ENCODE assay signal across 21 cellular contexts in the genomic region with DNA sequence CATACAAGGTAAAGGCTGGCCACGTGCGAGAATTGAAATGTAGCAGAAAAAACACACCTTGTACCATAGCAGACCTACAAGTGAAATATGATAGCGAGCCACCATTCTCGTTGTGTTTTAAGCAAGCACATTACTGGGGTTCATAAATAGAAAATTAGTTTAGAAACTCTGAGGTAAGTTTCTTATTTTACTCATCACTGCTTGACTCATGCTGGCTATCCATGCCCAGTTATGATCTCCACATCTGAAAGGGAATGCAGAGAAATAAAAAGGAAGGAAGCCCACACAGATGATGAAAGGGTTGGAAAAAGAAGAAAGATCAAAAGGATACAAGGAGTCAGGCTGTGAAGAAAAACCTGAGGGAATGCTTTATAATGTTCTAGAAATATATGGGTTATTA. TPM values are rescaled to one million over a fixed set of nuclear protein-coding genes. Genes with fewer than 3 reads are reported as not detected.
DNase-seq lines count a peak whose midpoint lies in the region; ATAC-seq, FAIRE-seq and TF ChIP-seq lines count a peak whose summit lies in the region.
"Had no signal": no experiment of that assay in that cellular context is flagged by ENCODE, and none has a peak within 500 bp of the region (broad histone marks: within the 10 kb centered on the region; RNA-seq: fewer than 3 reads in every experiment).

No MANE protein-coding gene starts in this region.

- peak; percentile 37 for DNase-seq in EL
- DNase-seq in HFFc6: peak; percentile 31
- peak; percentile 57 for DNase-seq in astrocyte (ENCODE audit: low read depth)
- DNase-seq in mesenchymal stem cell: no peak
- no peak for DNase-seq in NCI-H510A treated with DMSO at 0.1 percent for 48 hours (lab: John Stamatoyannopoulos, UW)
- DNase-seq in CD4-positive, alpha-beta T cell: no peak
- DNase-seq in NCI-H2029 treated with DMSO at 0.1 percent for 48 hours (lab: John Stamatoyannopoulos, UW): no peak
- DNase-seq: activated CD4-positive, alpha-beta T cell treated with anti-CD3 and anti-CD28 coated beads for 48 hours; activated T-cell treated with anti-CD3 and anti-CD28 coated beads, Interleukin-2, amount 50 U/mL, for 1 hour; amniotic stem cell; cortex of kidney; DMS79 treated with DMSO at 0.1 percent for 48 hours; esophagus squamous epithelium; RPMI8226; T-helper 17 cell had no signal

- no peaks in the 10 kb centered on the region for H3K9me3 Mint-ChIP-seq in HFFc6
- no peaks in the 10 kb centered on the region for H3K9me3 Mint-ChIP-seq in astrocyte (ENCODE audit: unreplicated experiment)
- H3K9me3 Mint-ChIP-seq in CD4-positive, alpha-beta T cell: no peaks in the 10 kb centered on the region
- H3K9me3 Mint-ChIP-seq: neural progenitor cell had no signal

- H3K14ac ChIP-seq in mesenchymal stem cell (ENCODE audit: low read length in 2 of 2): no peak overlapping the region

- no peak overlapping the region for H2BK120ac ChIP-seq in mesenchymal stem cell (ENCODE audit: low read depth, low read length)

- 100% methylated on average over 2 of the region's 4 CpGs for WGBS in mesenchymal stem cell

- H3K79me2 ChIP-seq in astrocyte (ENCODE audit: insufficient read depth, low read length): peaks cover 62% of the 10 kb centered on the region

- FAIRE-seq in astrocyte (lab: Jason Lieb, UNC): no peak
- FAIRE-seq: HTR-8/SVneo had no signal

- H4K8ac ChIP-seq in mesenchymal stem cell (ENCODE audit: low read length): no peak overlapping the region

- H3K4me2 ChIP-seq in astrocyte (ENCODE audit: low read length) (peak overlapping the region; percentile 7), mesenchymal stem cell (ENCODE audit: low read length, poor library complexity, severe bottlenecking) (no peak overlapping the region)
- H3K4me2 ChIP-seq: BLaER1, neural progenitor cell had no signal

- peak overlapping the region; percentile 38 for H3K27ac Mint-ChIP-seq in HFFc6
- no peak overlapping the region for H3K27ac Mint-ChIP-seq in astrocyte (ENCODE audit: unreplicated experiment)
- no peak overlapping the region for H3K27ac Mint-ChIP-seq in CD4-positive, alpha-beta T cell
- H3K27ac Mint-ChIP-seq: neural progenitor cell, T-helper 17 cell had no signal

- H3K27me3 Mint-ChIP-seq in HFFc6 (ENCODE audit: insufficient read depth) (no peaks in the 10 kb centered on the region), astrocyte (ENCODE audit: low read depth, unreplicated experiment) (no peaks in the 10 kb centered on the region)
- H3K27me3 Mint-ChIP-seq in CD4-positive, alpha-beta T cell: no peaks in the 10 kb centered on the region
- H3K27me3 Mint-ChIP-seq: T-helper 17 cell had no signal

- H3K4me3 Mint-ChIP-seq in HFFc6 (peak overlapping the region; percentile 3; the same call in 1 of the 2 replicates), astrocyte (ENCODE audit: unreplicated experiment) (no peak overlapping the region)
- H3K4me3 Mint-ChIP-seq in CD4-positive, alpha-beta T cell: no peak overlapping the region
- H3K4me3 Mint-ChIP-seq: neural progenitor cell, T-helper 17 cell had no signal

- no peak overlapping the region for H3K18ac ChIP-seq in mesenchymal stem cell (ENCODE audit: low read depth in 1 of 2, low read length in 2 of 2)

- no peak overlapping the region for H2BK15ac ChIP-seq in mesenchymal stem cell (ENCODE audit: low read depth, poor library complexity, severe bottlenecking)

- intact Hi-C loops in CD4-positive, alpha-beta T cell (cut with DNase I, micrococcal nuclease): loop anchor here in 1 of 2 experiments (5.0 kb wide), 1 partner anchor 45 kb away; no protein-coding TSS in a partner anchor

- H4K20me1 ChIP-seq in astrocyte (ENCODE audit: insufficient read depth, low read length): peaks cover 3% of the 10 kb centered on the region

- H2AK5ac ChIP-seq in mesenchymal stem cell (ENCODE audit: low read length, severe bottlenecking): no peak overlapping the region

- H3K36me3 ChIP-seq in astrocyte (ENCODE audit: insufficient read depth, low read length): no peaks in the 10 kb centered on the region
- H3K36me3 ChIP-seq in mesenchymal stem cell (ENCODE audit: control insufficient read depth in 1 of 2, insufficient read depth in 2 of 2, low read depth in 1 of 2, low read length in 2 of 2): peaks cover 0 to 44% of the 10 kb centered on the region in 2 experiments
- H3K36me3 ChIP-seq: esophagus squamous epithelium, neural progenitor cell had no signal

- H3K4ac ChIP-seq in mesenchymal stem cell (ENCODE audit: low read depth in 1 of 2, low read length in 2 of 2): no peak overlapping the region

- no peak for ATAC-seq in GM19467 (IDR thresholded peaks at IDR 0.05; ENCODE audit: unreplicated experiment)
- no peak for ATAC-seq in CD4-positive, alpha-beta T cell (ENCODE audit: poor library complexity)
- ATAC-seq: T-helper 17 cell had no signal

- H3K27ac ChIP-seq in astrocyte (ENCODE audit: low read depth, low read length) (no peak overlapping the region), mesenchymal stem cell (ENCODE audit: low read length, poor library complexity, severe bottlenecking) (no peak overlapping the region)
- H3K27ac ChIP-seq in CD4-positive, alpha-beta T cell (ENCODE audit: low read depth, low read length): no peak overlapping the region
- H3K27ac ChIP-seq: BLaER1, esophagus squamous epithelium, neural progenitor cell, skin epidermis had no signal

- H3K9me3 ChIP-seq in astrocyte (ENCODE audit: insufficient read depth, low read depth, low read length) (no peaks in the 10 kb centered on the region), mesenchymal stem cell (ENCODE audit: control insufficient read depth, low read length) (no peaks in the 10 kb centered on the region)
- H3K9me3 ChIP-seq in CD4-positive, alpha-beta T cell (ENCODE audit: control insufficient read depth, low read length): no peaks in the 10 kb centered on the region
- H3K9me3 ChIP-seq: BLaER1, esophagus squamous epithelium had no signal

- H3K4me3 ChIP-seq in astrocyte (ENCODE audit: insufficient read depth, low read depth, low read length) (no peak overlapping the region), mesenchymal stem cell (ENCODE audit: insufficient read depth in 1 of 2, low read depth in 1 of 2, low read length in 2 of 2) (no peak overlapping the region)
- H3K4me3 ChIP-seq: BLaER1, esophagus squamous epithelium, lung, neural progenitor cell, skin epidermis had no signal

- peaks cover 43% of the 10 kb centered on the region for H3K4me1 Mint-ChIP-seq in HFFc6 (ENCODE audit: low read depth)
- H3K4me1 Mint-ChIP-seq in astrocyte (ENCODE audit: low read depth, unreplicated experiment): peaks cover 13% of the 10 kb centered on the region
- peaks cover 62% of the 10 kb centered on the region for H3K4me1 Mint-ChIP-seq in CD4-positive, alpha-beta T cell (ENCODE audit: low read depth)

- H2BK5ac ChIP-seq in mesenchymal stem cell (ENCODE audit: low read depth, low read length, poor library complexity, severe bottlenecking): no peak overlapping the region

- H2AFZ ChIP-seq in astrocyte (ENCODE audit: low read depth, low read length) (no peak overlapping the region), mesenchymal stem cell (ENCODE audit: low read depth, low read length) (no peak overlapping the region)
- H2AFZ ChIP-seq: neural progenitor cell had no signal

- peaks cover 4% of the 10 kb centered on the region for H3K4me1 ChIP-seq in astrocyte (ENCODE audit: insufficient read depth, low read length)
- peaks cover 2% of the 10 kb centered on the region for H3K4me1 ChIP-seq in mesenchymal stem cell (ENCODE audit: control insufficient read depth, insufficient read depth, low read depth, low read length)
- H3K4me1 ChIP-seq: BLaER1, esophagus squamous epithelium, neural progenitor cell had no signal

- H3K27me3 ChIP-seq in astrocyte (ENCODE audit: insufficient read depth, low read length) (no peaks in the 10 kb centered on the region), mesenchymal stem cell (ENCODE audit: control insufficient read depth in 1 of 2, insufficient read depth in 1 of 2, low read length in 2 of 2) (no peaks in the 10 kb centered on the region)
- no peaks in the 10 kb centered on the region for H3K27me3 ChIP-seq in CD4-positive, alpha-beta T cell (ENCODE audit: control insufficient read depth, insufficient read depth, low read length)
- H3K27me3 ChIP-seq: BLaER1, esophagus squamous epithelium, neural progenitor cell had no signal

- no peak for TF ChIP-seq CTCF in HFFc6 (IDR thresholded peaks at IDR 0.05)
- no peak for TF ChIP-seq CTCF in astrocyte (IDR thresholded peaks at IDR 0.05; ENCODE audit: insufficient read depth, low read depth, low read length)
- no peak for TF ChIP-seq CTCF in CD4-positive, alpha-beta T cell (IDR thresholded peaks at IDR 0.05)

- H3K79me1 ChIP-seq in mesenchymal stem cell (replicated peaks; ENCODE audit: low read length, poor library complexity, severe bottlenecking): peaks cover 3% of the 10 kb centered on the region

- no peak overlapping the region for H4K91ac ChIP-seq in mesenchymal stem cell (ENCODE audit: low read length)

- CTCF ChIA-PET in CD4-positive, alpha-beta T cell (lab: Charles Lee): no interaction called here

- POLR2A ChIA-PET in CD4-positive, alpha-beta T cell (lab: Charles Lee): interaction anchor here (0.5 kb wide), 1 partner anchor 124 kb away, joined by 3 read pairs; no protein-coding TSS in a partner anchor

- H2BK12ac ChIP-seq in mesenchymal stem cell (ENCODE audit: low read length in 2 of 2): no peak overlapping the region

- H3K36me3 Mint-ChIP-seq in HFFc6 (ENCODE audit: low read depth) (peaks cover 5% of the 10 kb centered on the region; the same call in 1 of the 2 replicates), astrocyte (ENCODE audit: low read depth, unreplicated experiment) (peaks cover 4% of the 10 kb centered on the region)
- H3K36me3 Mint-ChIP-seq in CD4-positive, alpha-beta T cell (ENCODE audit: low read depth): peaks cover 3% of the 10 kb centered on the region
- H3K36me3 Mint-ChIP-seq: neural progenitor cell had no signal

- H3K9ac ChIP-seq in astrocyte (ENCODE audit: low read length): no peak overlapping the region
- peak overlapping the region; percentile 36 for H3K9ac ChIP-seq in mesenchymal stem cell (ENCODE audit: low read length)
- H3K9ac ChIP-seq: BLaER1, neural progenitor cell had no signal

- no peak overlapping the region for H3K23ac ChIP-seq in mesenchymal stem cell (ENCODE audit: low read length in 2 of 2)

RNA-seq across cellular contexts. Expression of a gene that starts 54.5 kb away (rescaled TPM):
- total RNA-seq in HFFc6 (2021; fragmentation: NEBNext Ultra II Directional; extraction: Animal tissue kit (Norgen Biotek cat#: 25700)): 100 to 1,000 TPM in 1 of 6 experiments, 10 to 100 TPM in 5; 83.7 to 102 (median 94.1) TPM
- total RNA-seq in astrocyte: 69.8 and 80.8 TPM in 2 replicates
- 35.2 TPM for polyA plus RNA-seq in mesenchymal stem cell (2013, experiment 1 of 2)
- polyA plus RNA-seq in mesenchymal stem cell (2013, experiment 2 of 2): 37.4 TPM
- total RNA-seq in CD4-positive, alpha-beta T cell: 10 to 100 TPM; 29.9 to 32.9 TPM

Comparison
In these comparisons a context has a peak if more than half of its experiments do, and no peak if none do; other contexts are left out.
1. DNase-seq: peak in EL (single experiment), HFFc6 (single experiment) and astrocyte (single experiment); none in mesenchymal stem cell (single experiment), NCI-H510A treated with DMSO at 0.1 percent for 48 hours (single experiment), CD4-positive, alpha-beta T cell (0 of 10) and NCI-H2029 treated with DMSO at 0.1 percent for 48 hours (single experiment).